ENCODE assay signal across 2 cellular contexts in the genomic region with DNA sequence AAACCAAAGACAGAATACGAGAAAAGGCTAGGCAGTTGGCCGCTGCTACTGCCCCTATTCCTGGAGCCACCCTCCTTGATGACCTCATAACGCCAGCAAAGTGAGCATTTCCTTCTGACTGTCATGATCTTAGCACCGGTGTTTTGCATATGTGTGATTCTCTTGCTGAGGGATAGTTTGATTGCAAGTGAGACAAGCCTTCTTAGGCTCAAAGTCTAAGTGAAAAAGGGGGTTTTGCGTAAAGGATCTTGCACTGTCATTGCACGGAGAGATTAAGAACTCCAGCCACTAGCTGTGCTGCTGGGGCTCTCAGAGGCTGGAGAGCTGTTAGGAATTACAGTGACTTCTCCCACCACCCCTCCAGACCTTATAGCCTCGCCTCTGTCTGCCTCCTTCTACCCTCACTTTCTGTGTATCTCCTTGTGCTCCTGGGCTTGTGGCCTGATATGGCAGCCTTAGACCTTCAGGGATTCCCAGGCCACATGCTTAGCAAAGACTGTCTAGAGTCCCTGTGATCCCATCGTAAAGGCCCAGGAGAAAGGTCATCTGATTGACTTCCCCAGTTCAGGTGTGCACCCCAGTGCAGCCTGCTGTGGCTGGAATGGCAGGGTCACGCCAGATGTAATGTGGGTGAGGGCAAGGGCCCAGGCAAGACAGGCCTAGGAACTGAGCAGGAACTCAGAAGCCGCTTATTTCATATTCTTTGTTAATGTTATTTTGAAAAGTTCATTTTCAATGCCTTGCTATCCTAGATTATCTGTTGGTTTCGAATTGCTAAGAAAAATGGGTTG.
TF ChIP-seq lines count a peak whose summit lies in the region.

No MANE protein-coding gene starts in this region.

TF ChIP-seq in A549, 52 proteins besides CTCF, POLR2A, EP300 and RAD21:
- TF ChIP-seq KDM1A (IDR thresholded peaks at IDR 0.05; ENCODE audit: low read depth) (no peak), FOXS1 (CRISPR knock-in tag; IDR thresholded peaks at IDR 0.05) (no peak), EHF (CRISPR knock-in tag; IDR thresholded peaks at IDR 0.05) (no peak), KDM5A (IDR thresholded peaks at IDR 0.05) (no peak), TP53 (CRISPR knock-in tag; IDR thresholded peaks at IDR 0.05) (no peak), HOXA7 (CRISPR knock-in tag; IDR thresholded peaks at IDR 0.05) (no peak), ESRRA (IDR thresholded peaks at IDR 0.05; ENCODE audit: borderline replicate concordance, low read length) (no peak), ZC3H11A (IDR thresholded peaks at IDR 0.05) (no peak), FOSB (CRISPR knock-in tag; IDR thresholded peaks at IDR 0.05) (no peak), RNF2 (IDR thresholded peaks at IDR 0.05; ENCODE audit: borderline replicate concordance, low read depth) (no peak), ZSCAN20 (CRISPR knock-in tag; IDR thresholded peaks at IDR 0.05) (no peak), RCOR1 (IDR thresholded peaks at IDR 0.05; ENCODE audit: low read depth, low read length) (no peak)
- TF ChIP-seq, protein P1, sequence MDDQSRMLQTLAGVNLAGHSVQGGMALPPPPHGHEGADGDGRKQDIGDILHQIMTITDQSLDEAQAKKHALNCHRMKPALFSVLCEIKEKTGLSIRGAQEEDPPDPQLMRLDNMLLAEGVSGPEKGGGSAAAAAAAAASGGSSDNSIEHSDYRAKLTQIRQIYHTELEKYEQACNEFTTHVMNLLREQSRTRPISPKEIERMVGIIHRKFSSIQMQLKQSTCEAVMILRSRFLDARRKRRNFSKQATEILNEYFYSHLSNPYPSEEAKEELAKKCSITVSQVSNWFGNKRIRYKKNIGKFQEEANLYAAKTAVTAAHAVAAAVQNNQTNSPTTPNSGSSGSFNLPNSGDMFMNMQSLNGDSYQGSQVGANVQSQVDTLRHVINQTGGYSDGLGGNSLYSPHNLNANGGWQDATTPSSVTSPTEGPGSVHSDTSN (IDR thresholded peaks at IDR 0.05), result no peak

TF ChIP-seq in WTC11, 78 proteins besides CTCF, POLR2A, EP300 and RAD21:
- TF ChIP-seq MXD4 (CRISPR knock-in tag; IDR thresholded peaks at IDR 0.05; ENCODE audit: borderline replicate concordance) (no peak), PRDM15 (CRISPR knock-in tag; IDR thresholded peaks at IDR 0.05) (no peak), NFE2L1 (CRISPR knock-in tag; IDR thresholded peaks at IDR 0.05) (no peak)
- TF ChIP-seq, protein P2, sequence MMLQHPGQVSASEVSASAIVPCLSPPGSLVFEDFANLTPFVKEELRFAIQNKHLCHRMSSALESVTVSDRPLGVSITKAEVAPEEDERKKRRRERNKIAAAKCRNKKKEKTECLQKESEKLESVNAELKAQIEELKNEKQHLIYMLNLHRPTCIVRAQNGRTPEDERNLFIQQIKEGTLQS (CRISPR knock-in tag; conservative IDR thresholded peaks at IDR 0.05), result no peak
- TF ChIP-seq, protein P3, sequence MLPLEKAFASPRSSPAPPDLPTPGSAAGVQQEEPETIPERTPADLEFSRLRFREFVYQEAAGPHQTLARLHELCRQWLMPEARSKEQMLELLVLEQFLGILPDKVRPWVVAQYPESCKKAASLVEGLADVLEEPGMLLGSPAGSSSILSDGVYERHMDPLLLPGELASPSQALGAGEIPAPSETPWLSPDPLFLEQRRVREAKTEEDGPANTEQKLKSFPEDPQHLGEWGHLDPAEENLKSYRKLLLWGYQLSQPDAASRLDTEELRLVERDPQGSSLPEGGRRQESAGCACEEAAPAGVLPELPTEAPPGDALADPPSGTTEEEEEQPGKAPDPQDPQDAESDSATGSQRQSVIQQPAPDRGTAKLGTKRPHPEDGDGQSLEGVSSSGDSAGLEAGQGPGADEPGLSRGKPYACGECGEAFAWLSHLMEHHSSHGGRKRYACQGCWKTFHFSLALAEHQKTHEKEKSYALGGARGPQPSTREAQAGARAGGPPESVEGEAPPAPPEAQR (CRISPR knock-in tag; IDR thresholded peaks at IDR 0.05), result no peak
TF ChIP-seq in WTC11: peak in this region for 0.
